ENCODE assay signal across 1 cellular context in the genomic region with DNA sequence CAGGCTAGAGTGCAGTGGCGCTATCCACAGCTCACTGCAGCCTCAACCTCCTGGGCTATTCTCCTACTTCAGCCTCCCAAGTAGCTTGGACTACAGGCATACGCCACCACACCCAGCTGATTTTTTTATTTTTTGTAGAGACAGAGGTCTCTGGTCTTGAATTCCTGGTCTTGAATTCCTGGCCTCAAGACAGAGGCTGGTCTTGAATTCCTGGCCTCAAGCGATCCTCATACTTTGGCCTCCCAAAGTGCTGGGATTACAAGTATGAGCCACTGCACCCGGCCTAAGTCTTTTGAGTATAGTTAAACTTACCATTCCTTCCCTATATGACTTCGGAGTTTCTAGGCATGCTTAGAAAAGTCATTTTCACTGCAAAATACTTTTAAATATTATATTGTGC.
TF ChIP-seq lines count a peak whose summit lies in the region.

No MANE protein-coding gene starts in this region.

TF ChIP-seq in GM23338, 12 proteins besides CTCF, POLR2A, EP300 and RAD21 (continued from another document):
- no peak for TF ChIP-seq POLR2AphosphoS5 (IDR thresholded peaks at IDR 0.05; ENCODE audit: low read depth)
- TF ChIP-seq EZH2phosphoT487 (IDR thresholded peaks at IDR 0.05; ENCODE audit: unreplicated experiment), result no peak
- no peak for TF ChIP-seq ZNF114 (CRISPR knock-in tag; IDR thresholded peaks at IDR 0.05)
- TF ChIP-seq, protein P1, sequence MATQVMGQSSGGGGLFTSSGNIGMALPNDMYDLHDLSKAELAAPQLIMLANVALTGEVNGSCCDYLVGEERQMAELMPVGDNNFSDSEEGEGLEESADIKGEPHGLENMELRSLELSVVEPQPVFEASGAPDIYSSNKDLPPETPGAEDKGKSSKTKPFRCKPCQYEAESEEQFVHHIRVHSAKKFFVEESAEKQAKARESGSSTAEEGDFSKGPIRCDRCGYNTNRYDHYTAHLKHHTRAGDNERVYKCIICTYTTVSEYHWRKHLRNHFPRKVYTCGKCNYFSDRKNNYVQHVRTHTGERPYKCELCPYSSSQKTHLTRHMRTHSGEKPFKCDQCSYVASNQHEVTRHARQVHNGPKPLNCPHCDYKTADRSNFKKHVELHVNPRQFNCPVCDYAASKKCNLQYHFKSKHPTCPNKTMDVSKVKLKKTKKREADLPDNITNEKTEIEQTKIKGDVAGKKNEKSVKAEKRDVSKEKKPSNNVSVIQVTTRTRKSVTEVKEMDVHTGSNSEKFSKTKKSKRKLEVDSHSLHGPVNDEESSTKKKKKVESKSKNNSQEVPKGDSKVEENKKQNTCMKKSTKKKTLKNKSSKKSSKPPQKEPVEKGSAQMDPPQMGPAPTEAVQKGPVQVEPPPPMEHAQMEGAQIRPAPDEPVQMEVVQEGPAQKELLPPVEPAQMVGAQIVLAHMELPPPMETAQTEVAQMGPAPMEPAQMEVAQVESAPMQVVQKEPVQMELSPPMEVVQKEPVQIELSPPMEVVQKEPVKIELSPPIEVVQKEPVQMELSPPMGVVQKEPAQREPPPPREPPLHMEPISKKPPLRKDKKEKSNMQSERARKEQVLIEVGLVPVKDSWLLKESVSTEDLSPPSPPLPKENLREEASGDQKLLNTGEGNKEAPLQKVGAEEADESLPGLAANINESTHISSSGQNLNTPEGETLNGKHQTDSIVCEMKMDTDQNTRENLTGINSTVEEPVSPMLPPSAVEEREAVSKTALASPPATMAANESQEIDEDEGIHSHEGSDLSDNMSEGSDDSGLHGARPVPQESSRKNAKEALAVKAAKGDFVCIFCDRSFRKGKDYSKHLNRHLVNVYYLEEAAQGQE (IDR thresholded peaks at IDR 0.05; ENCODE audit: unreplicated experiment), result no peak
